10 cellular contexts compared by ENCODE assay signal in the genomic region with DNA sequence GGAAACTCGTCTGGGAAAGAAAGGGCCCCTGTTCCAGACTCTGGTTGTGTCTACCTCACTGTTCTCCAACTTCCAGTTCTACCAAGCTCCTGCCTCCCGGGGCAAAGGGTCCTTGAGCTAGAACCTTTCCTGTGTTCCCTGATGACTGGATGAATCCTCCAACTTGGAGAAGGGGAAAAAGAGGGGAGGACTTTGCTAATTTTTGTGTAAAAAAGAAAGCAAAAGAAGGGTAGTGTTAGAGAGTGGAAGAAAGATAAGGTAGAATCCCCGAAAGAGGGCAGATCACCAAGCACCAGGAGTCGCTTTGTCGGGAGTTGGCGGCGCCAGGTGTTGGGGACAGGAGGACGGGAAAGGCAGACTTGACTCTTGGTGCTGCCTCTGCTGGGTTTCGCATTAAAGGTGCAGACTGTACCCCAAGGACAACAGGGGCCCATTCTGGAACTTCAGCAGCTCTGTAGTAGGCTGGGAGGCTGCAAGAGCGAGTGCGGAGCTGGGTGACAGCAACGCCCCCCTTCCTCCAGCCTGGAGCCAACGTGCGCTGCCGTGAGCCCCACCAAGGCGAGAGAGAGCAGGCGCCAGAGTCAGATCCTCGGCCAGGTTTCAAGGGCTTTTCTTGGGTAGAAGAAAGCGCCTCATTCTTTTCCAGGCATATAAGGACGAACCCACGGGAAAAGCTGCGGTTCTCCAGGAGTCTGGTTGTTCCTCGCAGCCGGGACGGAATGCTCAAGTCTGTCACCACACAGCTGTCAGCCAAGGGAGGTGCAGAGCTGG. TPM values are rescaled to one million over a fixed set of nuclear protein-coding genes. Genes with fewer than 3 reads are reported as not detected.
DNase-seq lines count a peak whose midpoint lies in the region; ATAC-seq and TF ChIP-seq lines count a peak whose summit lies in the region.
"Had no signal": no experiment of that assay in that cellular context is flagged by ENCODE, and none has a peak within 500 bp of the region (broad histone marks: within the 10 kb centered on the region; RNA-seq: fewer than 3 reads in every experiment).

No MANE protein-coding gene starts in this region.

- H3K36me3 ChIP-seq in ascending aorta = no peaks in the 10 kb centered on the region
- H3K36me3 ChIP-seq in iPS-20b (ENCODE audit: insufficient read depth, low read depth, low read length) = no peaks in the 10 kb centered on the region
- H3K36me3 ChIP-seq in skeletal muscle satellite cell (ENCODE audit: insufficient read depth, low read length) = no peaks in the 10 kb centered on the region

- H3K27me3 ChIP-seq in ascending aorta (no peaks in the 10 kb centered on the region), iPS-20b (ENCODE audit: insufficient read depth, low read length) (peaks cover 55% of the 10 kb centered on the region), skeletal muscle satellite cell (ENCODE audit: control insufficient read depth, insufficient read depth, low read length) (peaks cover 41% of the 10 kb centered on the region)

- H3K9ac ChIP-seq in iPS-20b (ENCODE audit: low read depth, low read length) = no peak overlapping the region
- H3K9ac ChIP-seq in skeletal muscle satellite cell (ENCODE audit: low read depth, low read length) = no peak overlapping the region
- H3K9ac ChIP-seq: KMS-11 had no signal

- H3K9me3 ChIP-seq in ascending aorta (no peaks in the 10 kb centered on the region), iPS-20b (ENCODE audit: insufficient read depth, low read depth, low read length) (no peaks in the 10 kb centered on the region), skeletal muscle satellite cell (replicated peaks; ENCODE audit: low read length) (no peaks in the 10 kb centered on the region)

- peak overlapping the region; percentile 53 to 94 for H3K4me3 ChIP-seq in ascending aorta
- peak overlapping the region; percentile 70 for H3K4me3 ChIP-seq in iPS-20b (ENCODE audit: low read length)
- H3K4me3 ChIP-seq in skeletal muscle satellite cell (ENCODE audit: low read length) = no peak overlapping the region

- intact Hi-C loops in ascending aorta (cut with DNase I) = no loop called here

- DNase-seq in GM13976 (ENCODE audit: low spot score) = peak; percentile 15
- DNase-seq in ascending aorta (ENCODE audit: low spot score in 2 of 2) = no peak
- DNase-seq in erythroblast (lab: John Stamatoyannopoulos, UW) = no peak
- no peak for DNase-seq in MV-4-11 (lab: John Stamatoyannopoulos, UW)
- DNase-seq: activated effector memory CD4-positive, alpha-beta T cell treated with anti-CD3 and anti-CD28 coated beads, Interleukin-2, amount 50 U/mL, for 16 hours had no signal

- no peak for ATAC-seq in esophagus mucosa
- no peak for ATAC-seq in GM21447 (IDR thresholded peaks at IDR 0.05; ENCODE audit: unreplicated experiment)

- TF ChIP-seq CTCF in GM13976 (IDR thresholded peaks at IDR 0.05; ENCODE audit: borderline replicate concordance, control extremely low read depth, extremely low read depth, insufficient read depth, missing control alignments) (no peak), ascending aorta (IDR thresholded peaks at IDR 0.05) (no peak)

- H3K4me2 ChIP-seq in skeletal muscle satellite cell (ENCODE audit: low read length) = peak overlapping the region; percentile 96

- H3K4me1 ChIP-seq in ascending aorta (no peaks in the 10 kb centered on the region), iPS-20b (ENCODE audit: insufficient read depth, low read length) (peaks cover 8% of the 10 kb centered on the region; the same call in 1 of the 2 replicates), skeletal muscle satellite cell (ENCODE audit: control insufficient read depth, insufficient read depth, low read length) (peaks cover 9% of the 10 kb centered on the region)

- H3K27ac ChIP-seq in ascending aorta (no peak overlapping the region), iPS-20b (ENCODE audit: low read length) (no peak overlapping the region)
- H3K27ac ChIP-seq: KMS-11 had no signal

- in situ Hi-C loops in GM13976 (cut with MboI; ENCODE audit: low sequenced_read_pairs, unreplicated experiment) = no loop called here

- no peak for TF ChIP-seq POLR2A in erythroblast (IDR thresholded peaks at IDR 0.05; ENCODE audit: low read length)

RNA-seq across cellular contexts. Expression of a gene that starts 1.7 kb away (rescaled TPM):
- total RNA-seq in ascending aorta (not detected), esophagus mucosa (0.04 TPM)
- total RNA-seq in skeletal muscle satellite cell (2012; rRNA removed) = under 0.01 TPM in 1 of 2 replicates, not detected in the other
